Comparison of ENCODE assay signal across 14 cellular contexts in genomic region chr1:12556957-12557935, GRCh38.
DNase-seq lines count a peak whose midpoint lies in the region; ATAC-seq, FAIRE-seq and TF ChIP-seq lines count a peak whose summit lies in the region.
"Had no signal": no experiment of that assay in that cellular context is flagged by ENCODE, and none has a peak within 500 bp of the region (broad histone marks: within the 10 kb centered on the region; RNA-seq: fewer than 3 reads in every experiment).

No MANE protein-coding gene starts in this region.

- intact Hi-C loops in K562 (cut with micrococcal nuclease): no loop called here

- no peaks in the 10 kb centered on the region for H3K36me3 ChIP-seq in GM23248 (ENCODE audit: low read depth)
- H3K36me3 ChIP-seq in K562 (ENCODE audit: control insufficient read depth, insufficient read depth, low read length): no peaks in the 10 kb centered on the region
- H3K36me3 ChIP-seq in lung (ENCODE audit: control insufficient read depth in 2 of 2, insufficient read depth in 2 of 2, low read length in 2 of 2): no peaks in the 10 kb centered on the region

- H3F3A ChIP-seq in GM23248 (ENCODE audit: insufficient read depth): peaks cover 6% of the 10 kb centered on the region; the same call in 1 of the 2 replicates

- TF ChIP-seq EP300 in K562 (IDR thresholded peaks at IDR 0.05; ENCODE audit: low read length): no peak

- H3K79me2 ChIP-seq in GM23248 (ENCODE audit: insufficient read depth) (no peaks in the 10 kb centered on the region), K562 (ENCODE audit: control insufficient read depth, insufficient read depth, low read length) (no peaks in the 10 kb centered on the region)

- no TSS peak for BruUV-seq in K562 (replicated peaks; lab: Mats Ljungman, UMichigan)

- H2AFZ ChIP-seq in GM23248 (peak overlapping the region; percentile 38; the same call in 1 of the 2 replicates), K562 (ENCODE audit: low read depth, low read length) (peak overlapping the region; percentile 83)

- H4K20me1 ChIP-seq in GM23248 (ENCODE audit: insufficient read depth): no peaks in the 10 kb centered on the region
- no peaks in the 10 kb centered on the region for H4K20me1 ChIP-seq in K562 (replicated peaks; ENCODE audit: control insufficient read depth, insufficient read depth, low read length)

- no peaks in the 10 kb centered on the region for H3K9me1 ChIP-seq in K562 (ENCODE audit: control insufficient read depth, insufficient read depth, low read length)

- H3K27ac Mint-ChIP-seq in stimulated activated effector memory CD8-positive, alpha-beta T cell treated with anti-CD3 and anti-CD28 coated beads, Interleukin-12 subunit alpha, Interleukin-12 subunit beta, amount 100 ng/mL, for 72 hours: peak overlapping the region; percentile 40
- no peak overlapping the region for H3K27ac Mint-ChIP-seq in activated CD4-positive, alpha-beta T cell treated with anti-CD3 and anti-CD28 coated beads, Interleukin-2, amount 10 ng/mL, durations not matched to agents 7 days and 5 days
- H3K27ac Mint-ChIP-seq: activated CD8-positive, alpha-beta T cell treated with anti-CD3 and anti-CD28 coated beads for 36 hours had no signal

- no peak for ATAC-seq in K562
- no peak for ATAC-seq in lung (ENCODE audit: insufficient read depth, low FRiP score)
- no peak for ATAC-seq in stimulated activated effector memory CD8-positive, alpha-beta T cell treated with anti-CD3 and anti-CD28 coated beads, Interleukin-12 subunit alpha, Interleukin-12 subunit beta, amount 100 ng/mL, for 72 hours
- ATAC-seq in GM18502 (IDR thresholded peaks at IDR 0.05; ENCODE audit: poor library complexity, unreplicated experiment): no peak
- ATAC-seq: activated CD8-positive, alpha-beta T cell treated with anti-CD3 and anti-CD28 coated beads for 36 hours had no signal

- peak overlapping the region; percentile 46 for H3K4me2 ChIP-seq in GM23248 (ENCODE audit: unreplicated experiment)
- H3K4me2 ChIP-seq in K562 (ENCODE audit: insufficient read depth, low read length): no peak overlapping the region

- no peak for TF ChIP-seq RAD21 in K562 (CRISPR knock-in tag; conservative IDR thresholded peaks at IDR 0.05 in 1 of 2, IDR thresholded peaks at IDR 0.05 in 1 of 2)

- peak overlapping the region; percentile 83 for H3K27ac ChIP-seq in GM23248
- no peak overlapping the region for H3K27ac ChIP-seq in K562 (ENCODE audit: extremely low read depth, low read depth, low read length)
- H3K27ac ChIP-seq in lung (ENCODE audit: low read depth in 1 of 2, low read length in 1 of 2): peak overlapping the region; percentile 28 to 48

- no peaks in the 10 kb centered on the region for H3K36me3 Mint-ChIP-seq in stimulated activated effector memory CD8-positive, alpha-beta T cell treated with anti-CD3 and anti-CD28 coated beads, Interleukin-12 subunit alpha, Interleukin-12 subunit beta, amount 100 ng/mL, for 72 hours
- no peaks in the 10 kb centered on the region for H3K36me3 Mint-ChIP-seq in activated CD4-positive, alpha-beta T cell treated with anti-CD3 and anti-CD28 coated beads, Interleukin-2, amount 10 ng/mL, durations not matched to agents 7 days and 5 days (ENCODE audit: low read depth)

- H3K4me3 ChIP-seq in GM23248 (no peak overlapping the region), K562 (no peak overlapping the region), lung (no peak overlapping the region)

- H3K4me1 ChIP-seq in GM23248 (ENCODE audit: insufficient read depth) (peaks cover 13% of the 10 kb centered on the region), K562 (replicated peaks in 1 of 2; ENCODE audit: control insufficient read depth in 2 of 2, insufficient read depth in 2 of 2, low read length in 2 of 2) (peaks cover 3 to 36% of the 10 kb centered on the region in 2 experiments; a peak in 3 of 5 replicates), lung (ENCODE audit: control insufficient read depth in 2 of 2, insufficient read depth in 2 of 2, low read length in 2 of 2) (peaks cover 3% of the 10 kb centered on the region in 2 donors)

- FAIRE-seq in K562 (lab: Jason Lieb, UNC): no peak
- FAIRE-seq: urothelium cell line had no signal

- TF ChIP-seq CTCF in K562 (IDR thresholded peaks at IDR 0.05 in 2 of 3, conservative IDR thresholded peaks at IDR 0.05 in 1 of 3; ENCODE audit: insufficient read depth in 2 of 3, low read depth in 1 of 3, low read length in 3 of 3) (no peak), lung (IDR thresholded peaks at IDR 0.05; ENCODE audit: control extremely low read depth, extremely low read depth) (no peak)

- no peaks in the 10 kb centered on the region for H3K27me3 ChIP-seq in GM23248 (replicated peaks; ENCODE audit: insufficient read depth)
- H3K27me3 ChIP-seq in K562 (ENCODE audit: control insufficient read depth in 2 of 2, insufficient read depth in 2 of 2, low read length in 2 of 2): no peaks in the 10 kb centered on the region
- H3K27me3 ChIP-seq in lung (ENCODE audit: control insufficient read depth, insufficient read depth): no peaks in the 10 kb centered on the region

- H3K27me3 Mint-ChIP-seq in activated CD4-positive, alpha-beta T cell treated with anti-CD3 and anti-CD28 coated beads, Interleukin-2, amount 10 ng/mL, durations not matched to agents 7 days and 5 days: peaks cover 3% of the 10 kb centered on the region
- H3K27me3 Mint-ChIP-seq: activated CD8-positive, alpha-beta T cell treated with anti-CD3 and anti-CD28 coated beads for 36 hours; CD4-positive, alpha-beta memory T cell had no signal

- H3K9me3 ChIP-seq in GM23248 (ENCODE audit: low read depth) (no peaks in the 10 kb centered on the region), K562 (replicated peaks; ENCODE audit: control insufficient read depth, insufficient read depth, low read depth, low read length) (peaks cover 5% of the 10 kb centered on the region), lung (ENCODE audit: control insufficient read depth in 2 of 2, insufficient read depth in 1 of 2, low read length in 1 of 2) (peaks cover 0 to 2% of the 10 kb centered on the region in 2 donors)

- WGBS in GM23248 (ENCODE audit: low coverage in 1 of 2, low lambda C conversion rate in 2 of 2, missing lambda C conversion rate in 2 of 2), 2 experiments: 76 to 81% methylated on average over 17 of the region's 17 CpGs
- 89% methylated on average over 17 of the region's 17 CpGs for WGBS in K562 (ENCODE audit: insufficient coverage, low coverage, missing lambda C conversion rate)
- WGBS in lung, 2 donors: 85 to 86% methylated on average over 17 of the region's 17 CpGs

- no peak overlapping the region for H3K4me3 Mint-ChIP-seq in stimulated activated effector memory CD8-positive, alpha-beta T cell treated with anti-CD3 and anti-CD28 coated beads, Interleukin-12 subunit alpha, Interleukin-12 subunit beta, amount 100 ng/mL, for 72 hours
- no peak overlapping the region for H3K4me3 Mint-ChIP-seq in activated CD4-positive, alpha-beta T cell treated with anti-CD3 and anti-CD28 coated beads, Interleukin-2, amount 10 ng/mL, durations not matched to agents 7 days and 5 days
- H3K4me3 Mint-ChIP-seq: activated CD8-positive, alpha-beta T cell treated with anti-CD3 and anti-CD28 coated beads for 36 hours; CD4-positive, alpha-beta memory T cell had no signal

- H3K4me1 Mint-ChIP-seq in stimulated activated effector memory CD8-positive, alpha-beta T cell treated with anti-CD3 and anti-CD28 coated beads, Interleukin-12 subunit alpha, Interleukin-12 subunit beta, amount 100 ng/mL, for 72 hours: peaks cover 10% of the 10 kb centered on the region
- no peaks in the 10 kb centered on the region for H3K4me1 Mint-ChIP-seq in activated CD4-positive, alpha-beta T cell treated with anti-CD3 and anti-CD28 coated beads, Interleukin-2, amount 10 ng/mL, durations not matched to agents 7 days and 5 days
- H3K4me1 Mint-ChIP-seq: CD4-positive, alpha-beta memory T cell had no signal

- in situ Hi-C loops in GM23248 (cut with MboI) (no loop called here), K562 (cut with MboI) (no loop called here)

- CTCF ChIA-PET in K562 (lab: Yijun Ruan, JAX; ENCODE audit: low intra/inter-chr PET ratio): no interaction called here
- CTCF ChIA-PET in activated CD4-positive, alpha-beta T cell treated with anti-CD3 and anti-CD28 coated beads, Interleukin-2, amount 10 ng/mL, durations not matched to agents 7 days and 5 days (lab: Charles Lee): interaction anchor here (1.3 kb wide), 1 partner anchor 8 kb away, joined by 3 read pairs; no protein-coding TSS in a partner anchor

- H3K9ac ChIP-seq in GM23248 (peak overlapping the region; percentile 55), K562 (ENCODE audit: insufficient read depth in 1 of 2, low read depth in 2 of 2, low read length in 2 of 2) (peak overlapping the region in 1 of 2 experiments; percentile 84; a peak in 2 of 4 replicates)

- POLR2A ChIA-PET in K562 (lab: Yijun Ruan, JAX): interaction anchor here (1.0 to 1.4 kb wide), 3 partner anchors 15 to 80 kb away, joined by 4 read pairs; no protein-coding TSS in a partner anchor
- POLR2A ChIA-PET in activated CD4-positive, alpha-beta T cell treated with anti-CD3 and anti-CD28 coated beads, Interleukin-2, amount 10 ng/mL, durations not matched to agents 7 days and 5 days (lab: Charles Lee): no interaction called here

- DNase-seq in GM23248 (peak; percentile 71), K562 (ENCODE audit: extremely low read depth in 1 of 4, low spot score in 3 of 4) (no peak), lung (ENCODE audit: low spot score) (no peak), NCI-H187 treated with DMSO at 0.1 percent for 48 hours (lab: John Stamatoyannopoulos, UW) (no peak)
- DNase-seq in stimulated activated effector memory CD8-positive, alpha-beta T cell treated with anti-CD3 and anti-CD28 coated beads, Interleukin-12 subunit alpha, Interleukin-12 subunit beta, amount 100 ng/mL, for 72 hours (ENCODE audit: low spot score in 2 of 2): no peak
- DNase-seq in effector CD4-positive, alpha-beta T cell: no peak
- no peak for DNase-seq in activated CD4-positive, alpha-beta T cell treated with anti-CD3 and anti-CD28 coated beads, Interleukin-2, amount 10 ng/mL, durations not matched to agents 7 days and 5 days
- DNase-seq: activated CD8-positive, alpha-beta T cell treated with anti-CD3 and anti-CD28 coated beads for 36 hours; CD4-positive, alpha-beta memory T cell; mammary epithelial cell; NCI-H1092; NCI-H748 treated with DMSO at 0.1 percent for 48 hours had no signal

- TF ChIP-seq POLR2A in K562 (conservative IDR thresholded peaks at IDR 0.05): no peak

- no peaks in the 10 kb centered on the region for H3K9me2 ChIP-seq in GM23248 (ENCODE audit: insufficient read depth)

- H3K9me3 Mint-ChIP-seq in stimulated activated effector memory CD8-positive, alpha-beta T cell treated with anti-CD3 and anti-CD28 coated beads, Interleukin-12 subunit alpha, Interleukin-12 subunit beta, amount 100 ng/mL, for 72 hours: peaks cover 1% of the 10 kb centered on the region
- H3K9me3 Mint-ChIP-seq in activated CD4-positive, alpha-beta T cell treated with anti-CD3 and anti-CD28 coated beads, Interleukin-2, amount 10 ng/mL, durations not matched to agents 7 days and 5 days: peaks cover under 1% of the 10 kb centered on the region

TF ChIP-seq in K562, 482 proteins besides CTCF, POLR2A, EP300 and RAD21 (continues in another document):
- TF ChIP-seq NR2C1 (IDR thresholded peaks at IDR 0.05) (no peak), NR2C1 (tag; IDR thresholded peaks at IDR 0.05) (no peak)
